Comparison of ENCODE assay signal across 8 cellular contexts in genomic region chr12:110582286-110583136, GRCh38. TPM values are rescaled to one million over a fixed set of nuclear protein-coding genes. Genes with fewer than 3 reads are reported as not detected.
DNase-seq lines count a peak whose midpoint lies in the region; ATAC-seq and TF ChIP-seq lines count a peak whose summit lies in the region.

No MANE protein-coding gene starts in this region.

- H4K20me1 ChIP-seq in Loucy (ENCODE audit: insufficient read depth, low read length, poor library complexity, severe bottlenecking) = peaks cover 51% of the 10 kb centered on the region

- WGBS in lung, 2 donors = 0% methylated on average over 66 to 104 of the region's 104 CpGs

- peaks cover 58% of the 10 kb centered on the region for H3K79me2 ChIP-seq in Loucy (ENCODE audit: insufficient read depth, low read length)

- H3K9me3 ChIP-seq in Loucy (ENCODE audit: insufficient read depth, low read depth, low read length) (no peaks in the 10 kb centered on the region), lung (ENCODE audit: control insufficient read depth in 2 of 2, insufficient read depth in 1 of 2, low read length in 1 of 2) (no peaks in the 10 kb centered on the region)

- 0 out of 2 replicates have a peak overlapping the region, but pooled peaks have one; percentile 50 for H2AFZ ChIP-seq in Loucy (ENCODE audit: low read length)

- H3F3A ChIP-seq in Loucy (ENCODE audit: low read depth) = 0 out of 2 replicates have a peak, but pooled peaks cover 3% of the 10 kb centered on the region

- peaks cover 71% of the 10 kb centered on the region for H3K4me1 Mint-ChIP-seq in activated CD4-positive, alpha-beta T cell treated with anti-CD3 and anti-CD28 coated beads, Interleukin-2, amount 10 ng/mL, durations not matched to agents 7 days and 5 days

- CTCF ChIA-PET in activated CD4-positive, alpha-beta T cell treated with anti-CD3 and anti-CD28 coated beads, Interleukin-2, amount 10 ng/mL, durations not matched to agents 7 days and 5 days (lab: Charles Lee) = no interaction called here

- peaks cover 25% of the 10 kb centered on the region for H3K36me3 Mint-ChIP-seq in activated CD4-positive, alpha-beta T cell treated with anti-CD3 and anti-CD28 coated beads, Interleukin-2, amount 10 ng/mL, durations not matched to agents 7 days and 5 days (ENCODE audit: low read depth)

- H3K27ac Mint-ChIP-seq in activated CD4-positive, alpha-beta T cell treated with anti-CD3 and anti-CD28 coated beads, Interleukin-2, amount 10 ng/mL, durations not matched to agents 7 days and 5 days = peak overlapping the region; percentile 91

- H3K4me2 ChIP-seq in Loucy (ENCODE audit: low read depth, low read length, poor library complexity, severe bottlenecking) = peak overlapping the region; percentile 89

- no peaks in the 10 kb centered on the region for H3K27me3 Mint-ChIP-seq in activated CD4-positive, alpha-beta T cell treated with anti-CD3 and anti-CD28 coated beads, Interleukin-2, amount 10 ng/mL, durations not matched to agents 7 days and 5 days

- POLR2A ChIA-PET in activated CD4-positive, alpha-beta T cell treated with anti-CD3 and anti-CD28 coated beads, Interleukin-2, amount 10 ng/mL, durations not matched to agents 7 days and 5 days (lab: Charles Lee) = no interaction called here

- H3K9me3 Mint-ChIP-seq in activated CD4-positive, alpha-beta T cell treated with anti-CD3 and anti-CD28 coated beads, Interleukin-2, amount 10 ng/mL, durations not matched to agents 7 days and 5 days = no peaks in the 10 kb centered on the region

- peak overlapping the region; percentile 86 for H3K4me3 ChIP-seq in Loucy (ENCODE audit: low read length, poor library complexity, severe bottlenecking)
- peak overlapping the region; percentile 95 for H3K4me3 ChIP-seq in lung

- H3K27me3 ChIP-seq in Loucy (ENCODE audit: insufficient read depth, low read length, poor library complexity, severe bottlenecking) = no peaks in the 10 kb centered on the region
- no peaks in the 10 kb centered on the region for H3K27me3 ChIP-seq in lung (ENCODE audit: control insufficient read depth, insufficient read depth)

- H3K27ac ChIP-seq in lung (ENCODE audit: low read depth in 1 of 2, low read length in 1 of 2) = peak overlapping the region; percentile 95 to 99

- peak; percentile 4 for TF ChIP-seq CTCF in GM12873 (IDR thresholded peaks at IDR 0.05; ENCODE audit: insufficient read depth, low read depth, low read length, missing control alignments)
- TF ChIP-seq CTCF in Loucy (conservative IDR thresholded peaks at IDR 0.05; ENCODE audit: low read length) = no peak
- no peak for TF ChIP-seq CTCF in lung (IDR thresholded peaks at IDR 0.05; ENCODE audit: control extremely low read depth, extremely low read depth)

- H3K9me2 ChIP-seq in Loucy (replicated peaks; ENCODE audit: low read depth, low read length) = no peaks in the 10 kb centered on the region

- peak; percentile 70 for DNase-seq in activated CD4-positive, alpha-beta T cell treated with anti-CD3 and anti-CD28 coated beads, Interleukin-2, amount 10 ng/mL, durations not matched to agents 7 days and 5 days
- peak; percentile 18 to 70 for DNase-seq in dermis microvascular lymphatic vessel endothelial cell (ENCODE audit: low read depth in 2 of 2)
- DNase-seq in lung (ENCODE audit: low spot score) = peak; percentile 56
- peak; percentile 70 to 74 (median 72) for DNase-seq in stimulated activated CD4-positive, alpha-beta T cell treated with anti-CD3 and anti-CD28 coated beads, TNF-alpha, amount 100 ng/mL, for 1 hour (ENCODE audit: low read depth in 3 of 3, low spot score in 1 of 3)
- no peak for DNase-seq in NCI-H187 treated with DMSO at 0.1 percent for 48 hours (lab: John Stamatoyannopoulos, UW)

- no peaks in the 10 kb centered on the region for H3K36me3 ChIP-seq in Loucy (ENCODE audit: insufficient read depth, low read length)
- no peaks in the 10 kb centered on the region for H3K36me3 ChIP-seq in lung (ENCODE audit: control insufficient read depth in 2 of 2, insufficient read depth in 2 of 2, low read length in 2 of 2)

- peak overlapping the region; percentile 83 for H3K9ac ChIP-seq in Loucy (ENCODE audit: low read depth, low read length, poor library complexity, severe bottlenecking)

- H3K4me1 ChIP-seq in Loucy (ENCODE audit: insufficient read depth, low read length, poor library complexity, severe bottlenecking) (peaks cover 49% of the 10 kb centered on the region), lung (ENCODE audit: control insufficient read depth in 2 of 2, insufficient read depth in 2 of 2, low read length in 2 of 2) (peaks cover 11 to 34% of the 10 kb centered on the region in 2 donors)

- peak overlapping the region; percentile 92 for H3K4me3 Mint-ChIP-seq in activated CD4-positive, alpha-beta T cell treated with anti-CD3 and anti-CD28 coated beads, Interleukin-2, amount 10 ng/mL, durations not matched to agents 7 days and 5 days

- ATAC-seq in GM21737 (IDR thresholded peaks at IDR 0.05; ENCODE audit: unreplicated experiment) (peak; percentile 43), lung (ENCODE audit: insufficient read depth, low FRiP score) (peak; percentile 13)

RNA-seq across cellular contexts. Expression of gene PPTC7, which starts 0.6 kb away (rescaled TPM):
- total RNA-seq in activated CD4-positive, alpha-beta T cell treated with anti-CD3 and anti-CD28 coated beads, Interleukin-2, amount 10 ng/mL, durations not matched to agents 7 days and 5 days = 10 to 100 TPM; 25.7 to 29.2 TPM
- total RNA-seq in dermis microvascular lymphatic vessel endothelial cell (6.0 and 9.5 TPM in 2 replicates), lung (10 to 100 TPM; 23.3 to 23.4 TPM)
- 10 to 100 TPM in 1 of 2 donors, 1 to 10 TPM in 1; 7.1 to 15.3 TPM for polyA plus RNA-seq in lung

RNA-seq across cellular contexts. Expression of gene TCTN1, which starts 31.4 kb away (rescaled TPM):
- total RNA-seq in activated CD4-positive, alpha-beta T cell treated with anti-CD3 and anti-CD28 coated beads, Interleukin-2, amount 10 ng/mL, durations not matched to agents 7 days and 5 days = 1 to 10 TPM; 4.3 to 5.2 TPM
- total RNA-seq in dermis microvascular lymphatic vessel endothelial cell (7.6 and 11.0 TPM in 2 replicates), lung (10 to 100 TPM; 56.9 to 79.2 TPM)
- 10 to 100 TPM; 22.0 to 31.6 TPM for polyA plus RNA-seq in lung
